ENCODE assay signal across 8 cellular contexts in genomic region chr9:128656416-128657343, GRCh38. TPM values are rescaled to one million over a fixed set of nuclear protein-coding genes. Genes with fewer than 3 reads are reported as not detected.
A peak's percentile ranks its signal among the peaks of the same experiment; 100 is the strongest.
DNase-seq lines count a peak whose midpoint lies in the region; TF ChIP-seq lines count a peak whose summit lies in the region.

Gene DYNC2I2 (minus strand): TSS chr9:128656847. CDS start chr9:128656726, 121 bp downstream.

- H3K27ac ChIP-seq in HEK293 (ENCODE audit: extremely low read depth, low read depth, low read length) (peak within 1 kb of the TSS; percentile 90), substantia nigra (ENCODE audit: low read depth, low read length, poor library complexity, severe bottlenecking) (peak within 1 kb of the TSS; percentile 99)

- H3K27me3 Mint-ChIP-seq in activated naive CD4-positive, alpha-beta T cell treated with anti-CD3 and anti-CD28 coated beads for 36 hours (ENCODE audit: low read depth) = no peaks in the 10 kb centered on the region

- H3K4me1 Mint-ChIP-seq in activated naive CD4-positive, alpha-beta T cell treated with anti-CD3 and anti-CD28 coated beads for 36 hours (ENCODE audit: low read depth) = peaks cover 11% of the 10 kb centered on the region

- peak within 1 kb of the TSS; percentile 93 for H3K4me3 Mint-ChIP-seq in activated naive CD4-positive, alpha-beta T cell treated with anti-CD3 and anti-CD28 coated beads for 36 hours

- H3K4me3 ChIP-seq in HEK293 (ENCODE audit: low read depth, low read length) = peak within 1 kb of the TSS; percentile 69

- intact Hi-C loops in activated naive CD4-positive, alpha-beta T cell treated with anti-CD3 and anti-CD28 coated beads for 36 hours (cut with micrococcal nuclease) = loop anchor here (1.0 to 5.0 kb wide), 5 partner anchors 28 to 131 kb away; partner anchors contain the start of genes SET, TBC1D13, ZDHHC12 and ZER1

- H3K9me3 Mint-ChIP-seq in activated naive CD4-positive, alpha-beta T cell treated with anti-CD3 and anti-CD28 coated beads for 36 hours = no peaks in the 10 kb centered on the region

- CTCF ChIA-PET in HEK293 (lab: Yijun Ruan, JAX) = interaction anchor here (0.6 kb wide), 2 partner anchors 215 to 332 kb away, joined by 3 read pairs; no protein-coding TSS in a partner anchor
- CTCF ChIA-PET in activated naive CD4-positive, alpha-beta T cell treated with anti-CD3 and anti-CD28 coated beads for 36 hours (lab: Charles Lee) = interaction anchor here (0.6 kb wide), 1 partner anchor 352 kb away, joined by 3 read pairs; no protein-coding TSS in a partner anchor

- H3K36me3 ChIP-seq in HEK293 (ENCODE audit: control insufficient read depth in 2 of 2, insufficient read depth in 1 of 2, low read length in 2 of 2) = peaks cover 0 to 2% of the 10 kb centered on the region in 2 experiments; a peak in 2 of 3 replicates

- no peaks in the 10 kb centered on the region for H3K9me3 ChIP-seq in HEK293 (ENCODE audit: control insufficient read depth, insufficient read depth, low read depth, low read length)

- peaks cover 7% of the 10 kb centered on the region for H3K36me3 Mint-ChIP-seq in activated naive CD4-positive, alpha-beta T cell treated with anti-CD3 and anti-CD28 coated beads for 36 hours (ENCODE audit: low read depth)

- H3K27ac Mint-ChIP-seq in activated naive CD4-positive, alpha-beta T cell treated with anti-CD3 and anti-CD28 coated beads for 36 hours = peak within 1 kb of the TSS; percentile 100

- peak; percentile 43; the same call in 1 of the 2 replicates for TF ChIP-seq CTCF in HEK293 (tag by site-specific recombination; IDR thresholded peaks at IDR 0.05)

- H3K4me1 ChIP-seq in HEK293 (ENCODE audit: control insufficient read depth, insufficient read depth, low read length) = no peaks in the 10 kb centered on the region

- peak; percentile 72 for DNase-seq in GF-D8 (lab: John Stamatoyannopoulos, UW)
- DNase-seq in MV-4-11 (lab: John Stamatoyannopoulos, UW) = peak; percentile 87
- peak; percentile 95 for DNase-seq in SK-N-DZ (ENCODE audit: low spot score)
- peak; percentile 97 for DNase-seq in activated naive CD4-positive, alpha-beta T cell treated with anti-CD3 and anti-CD28 coated beads for 36 hours
- peak; percentile 88 for DNase-seq in germinal center (ENCODE audit: low spot score)
- DNase-seq in non-pigmented ciliary epithelial cell (ENCODE audit: low read depth) = peak; percentile 45
- peak; percentile 54 to 97 (median 88) for DNase-seq in substantia nigra (lab: John Stamatoyannopoulos, UW)

- POLR2A ChIA-PET in HEK293 (lab: Yijun Ruan, JAX) = interaction anchor here (1.6 to 1.8 kb wide), 3 partner anchors 21 to 33 kb away, joined by 4 to 12 read pairs (median 6); partner anchors contain the start of gene SET

TF ChIP-seq in HEK293, 187 proteins besides CTCF, POLR2A, EP300 and RAD21 (continues in another document):
- TF ChIP-seq, protein P1, sequence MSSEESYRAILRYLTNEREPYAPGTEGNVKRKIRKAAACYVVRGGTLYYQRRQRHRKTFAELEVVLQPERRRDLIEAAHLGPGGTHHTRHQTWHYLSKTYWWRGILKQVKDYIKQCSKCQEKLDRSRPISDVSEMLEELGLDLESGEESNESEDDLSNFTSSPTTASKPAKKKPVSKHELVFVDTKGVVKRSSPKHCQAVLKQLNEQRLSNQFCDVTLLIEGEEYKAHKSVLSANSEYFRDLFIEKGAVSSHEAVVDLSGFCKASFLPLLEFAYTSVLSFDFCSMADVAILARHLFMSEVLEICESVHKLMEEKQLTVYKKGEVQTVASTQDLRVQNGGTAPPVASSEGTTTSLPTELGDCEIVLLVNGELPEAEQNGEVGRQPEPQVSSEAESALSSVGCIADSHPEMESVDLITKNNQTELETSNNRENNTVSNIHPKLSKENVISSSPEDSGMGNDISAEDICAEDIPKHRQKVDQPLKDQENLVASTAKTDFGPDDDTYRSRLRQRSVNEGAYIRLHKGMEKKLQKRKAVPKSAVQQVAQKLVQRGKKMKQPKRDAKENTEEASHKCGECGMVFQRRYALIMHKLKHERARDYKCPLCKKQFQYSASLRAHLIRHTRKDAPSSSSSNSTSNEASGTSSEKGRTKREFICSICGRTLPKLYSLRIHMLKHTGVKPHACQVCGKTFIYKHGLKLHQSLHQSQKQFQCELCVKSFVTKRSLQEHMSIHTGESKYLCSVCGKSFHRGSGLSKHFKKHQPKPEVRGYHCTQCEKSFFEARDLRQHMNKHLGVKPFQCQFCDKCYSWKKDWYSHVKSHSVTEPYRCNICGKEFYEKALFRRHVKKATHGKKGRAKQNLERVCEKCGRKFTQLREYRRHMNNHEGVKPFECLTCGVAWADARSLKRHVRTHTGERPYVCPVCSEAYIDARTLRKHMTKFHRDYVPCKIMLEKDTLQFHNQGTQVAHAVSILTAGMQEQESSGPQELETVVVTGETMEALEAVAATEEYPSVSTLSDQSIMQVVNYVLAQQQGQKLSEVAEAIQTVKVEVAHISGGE (tag by site-specific recombination; conservative IDR thresholded peaks at IDR 0.05; ENCODE audit: low read depth) = peak; percentile 57
- TF ChIP-seq PRDM10 (tag by site-specific recombination; IDR thresholded peaks at IDR 0.05) (peak; percentile 58; the same call in 1 of the 2 replicates), ZNF132 (tag by site-specific recombination; IDR thresholded peaks at IDR 0.05; ENCODE audit: borderline replicate concordance) (no peak), SALL2 (tag by site-specific recombination; IDR thresholded peaks at IDR 0.05; ENCODE audit: borderline replicate concordance) (no peak), BCL11A (tag by site-specific recombination; IDR thresholded peaks at IDR 0.05; ENCODE audit: low read depth) (peak; percentile 74; the same call in 1 of the 2 replicates), GLIS2 (tag by site-specific recombination; IDR thresholded peaks at IDR 0.05) (no peak), ZNF571 (tag by site-specific recombination; IDR thresholded peaks at IDR 0.05) (no peak), ZNF670 (tag by site-specific recombination; IDR thresholded peaks at IDR 0.05; ENCODE audit: low read depth) (no peak), ZBTB8A (tag by site-specific recombination; IDR thresholded peaks at IDR 0.05) (peak; percentile 70), ZBTB49 (tag by site-specific recombination; IDR thresholded peaks at IDR 0.05; ENCODE audit: low read depth) (no peak), ZNF610 (tag by site-specific recombination; IDR thresholded peaks at IDR 0.05; ENCODE audit: borderline replicate concordance) (peak; percentile 93), ZNF830 (tag by site-specific recombination; IDR thresholded peaks at IDR 0.05; ENCODE audit: low read depth) (no peak), ZEB2 (tag by site-specific recombination; IDR thresholded peaks at IDR 0.05) (peak; percentile 100)

RNA-seq across cellular contexts. Expression of gene DYNC2I2, which starts in this region (rescaled TPM):
- 303 and 320 TPM in 2 replicates for polyA plus RNA-seq in SK-N-DZ (2014; cell fraction: cytosol; rRNA removed)
- 840 and 963 TPM in 2 replicates for polyA plus RNA-seq in SK-N-DZ (2014; cell fraction: nucleus; rRNA removed)
- 10 to 100 TPM; 32.4 to 32.8 TPM for total RNA-seq in activated naive CD4-positive, alpha-beta T cell treated with anti-CD3 and anti-CD28 coated beads for 36 hours

Comparison
In these comparisons a context has a peak if more than half of its experiments do, and no peak if none do; other contexts are left out.
1. Peak in every context shown above with its lines: DNase-seq, H3K4me3 ChIP-seq and H3K27ac ChIP-seq.
2. DNase-seq: peak in every context shown above with its lines; median percentile 97 in activated naive CD4-positive, alpha-beta T cell treated with anti-CD3 and anti-CD28 coated beads for 36 hours; 95 in SK-N-DZ; 88 in germinal center; 88 in substantia nigra; 87 in MV-4-11; 72 in GF-D8; 45 in non-pigmented ciliary epithelial cell.